Comparison of ENCODE assay signal across 8 cellular contexts in genomic region chr19:2945575-2946184, GRCh38. TPM values are rescaled to one million over a fixed set of nuclear protein-coding genes. Genes with fewer than 3 reads are reported as not detected.
DNase-seq lines count a peak whose midpoint lies in the region; ATAC-seq and TF ChIP-seq lines count a peak whose summit lies in the region.

No MANE protein-coding gene starts in this region.

- ATAC-seq in activated T-cell treated with anti-CD3 and anti-CD28 coated beads, Interleukin-2, amount 50 U/mL, for 4 hours: no peak
- ATAC-seq in body of pancreas (no peak), lung (ENCODE audit: insufficient read depth, low FRiP score) (no peak)

- H3K27me3 Mint-ChIP-seq in activated T-cell treated with anti-CD3 and anti-CD28 coated beads, Interleukin-2, amount 50 U/mL, for 4 hours (ENCODE audit: low read depth): no peaks in the 10 kb centered on the region

- peaks cover 2% of the 10 kb centered on the region for H3K36me3 Mint-ChIP-seq in activated T-cell treated with anti-CD3 and anti-CD28 coated beads, Interleukin-2, amount 50 U/mL, for 4 hours (ENCODE audit: insufficient read depth)

- peak overlapping the region in 1 of 2 donors; percentile 57 for H3K4me3 ChIP-seq in body of pancreas
- H3K4me3 ChIP-seq in lung: peak overlapping the region; percentile 37
- peak overlapping the region; percentile 79 to 92 (median 86) for H3K4me3 ChIP-seq in tibial nerve

- no peaks in the 10 kb centered on the region for H3K9me3 ChIP-seq in body of pancreas
- no peaks in the 10 kb centered on the region for H3K9me3 ChIP-seq in lung (ENCODE audit: control insufficient read depth in 2 of 2, insufficient read depth in 1 of 2, low read length in 1 of 2)
- H3K9me3 ChIP-seq in tibial nerve: no peaks in the 10 kb centered on the region

- TF ChIP-seq EP300 in tibial nerve (IDR thresholded peaks at IDR 0.05): no peak

- intact Hi-C loops in body of pancreas (cut with DNase I): loop anchor here (5.0 kb wide), 1 partner anchor 48 kb away; no protein-coding TSS in a partner anchor

- H3K27ac ChIP-seq in body of pancreas: peak overlapping the region; percentile 58 to 97 (median 86)
- peak overlapping the region; percentile 80 to 90 for H3K27ac ChIP-seq in lung (ENCODE audit: low read depth in 1 of 2, low read length in 1 of 2)
- peak overlapping the region; percentile 88 to 100 (median 93) for H3K27ac ChIP-seq in tibial nerve

- H3K27me3 ChIP-seq in body of pancreas (no peaks in the 10 kb centered on the region), lung (ENCODE audit: control insufficient read depth, insufficient read depth) (no peaks in the 10 kb centered on the region), tibial nerve (no peaks in the 10 kb centered on the region)

- DNase-seq in activated T-cell treated with anti-CD3 and anti-CD28 coated beads, Interleukin-2, amount 50 U/mL, for 4 hours: no peak
- DNase-seq in activated T-cell treated with anti-CD3 and anti-CD28 coated beads, Interleukin-2, amount 50 U/mL, for 1 hour: no peak
- DNase-seq in body of pancreas (no peak), lung (ENCODE audit: low spot score) (no peak), tibial nerve (ENCODE audit: low spot score in 2 of 2) (no peak), NCI-H345 (lab: John Stamatoyannopoulos, UW) (no peak), GM19240 (ENCODE audit: insufficient read length, low spot score) (no peak)
- no peak for DNase-seq in NK-92 treated with Interleukin-12 subunit alpha and Interleukin-12 subunit beta, amount 100 ng/mL, for 24 hours (lab: John Stamatoyannopoulos, UW)

- H3K36me3 ChIP-seq in body of pancreas (replicated peaks in 1 of 2; ENCODE audit: insufficient read depth in 1 of 2, low read depth in 2 of 2) (no peaks in the 10 kb centered on the region), lung (ENCODE audit: control insufficient read depth in 2 of 2, insufficient read depth in 2 of 2, low read length in 2 of 2) (no peaks in the 10 kb centered on the region), tibial nerve (no peaks in the 10 kb centered on the region)

- H3K4me1 Mint-ChIP-seq in activated T-cell treated with anti-CD3 and anti-CD28 coated beads, Interleukin-2, amount 50 U/mL, for 4 hours (ENCODE audit: low read depth): peaks cover 31% of the 10 kb centered on the region

- peaks cover 26% of the 10 kb centered on the region for H3K4me1 ChIP-seq in body of pancreas
- peaks cover 4 to 12% of the 10 kb centered on the region in 2 donors for H3K4me1 ChIP-seq in lung (ENCODE audit: control insufficient read depth in 2 of 2, insufficient read depth in 2 of 2, low read length in 2 of 2)
- H3K4me1 ChIP-seq in tibial nerve: peaks cover 3 to 33% (median 16%) of the 10 kb centered on the region in 4 donors

- H3K9me3 Mint-ChIP-seq in activated T-cell treated with anti-CD3 and anti-CD28 coated beads, Interleukin-2, amount 50 U/mL, for 4 hours: no peaks in the 10 kb centered on the region

- peak overlapping the region; percentile 94 for H3K4me3 Mint-ChIP-seq in activated T-cell treated with anti-CD3 and anti-CD28 coated beads, Interleukin-2, amount 50 U/mL, for 4 hours

- 34 to 58% methylated on average over 8 to 17 of the region's 17 CpGs for WGBS in body of pancreas, 2 donors
- 48 to 64% methylated on average over 17 of the region's 17 CpGs for WGBS in lung, 2 donors
- 37 to 42% methylated on average over 17 of the region's 17 CpGs for WGBS in tibial nerve, 2 donors

- TF ChIP-seq CTCF in body of pancreas (IDR thresholded peaks at IDR 0.05): no peak
- TF ChIP-seq CTCF in lung (IDR thresholded peaks at IDR 0.05; ENCODE audit: control extremely low read depth, extremely low read depth): no peak
- TF ChIP-seq CTCF in tibial nerve (IDR thresholded peaks at IDR 0.05): no peak

- TF ChIP-seq POLR2A in body of pancreas (IDR thresholded peaks at IDR 0.05): no peak
- no peak for TF ChIP-seq POLR2A in tibial nerve (IDR thresholded peaks at IDR 0.05)

RNA-seq across cellular contexts. Expression of gene ZNF77, which starts 0.9 kb away (rescaled TPM):
- 1 to 10 TPM; 3.0 to 3.4 (median 3.2) TPM for total RNA-seq in activated T-cell treated with anti-CD3 and anti-CD28 coated beads, Interleukin-2, amount 50 U/mL, for 4 hours
- 1 to 10 TPM; 3.3 to 6.2 TPM for total RNA-seq in body of pancreas
- total RNA-seq in lung: 1 to 10 TPM; 3.3 to 6.7 TPM
- 1 to 10 TPM; 3.0 to 3.2 TPM for polyA plus RNA-seq in lung
- total RNA-seq in tibial nerve: 1 to 10 TPM; 2.2 to 4.5 (median 3.3) TPM

RNA-seq across cellular contexts. Expression of gene TLE6, which starts 31.7 kb away (rescaled TPM):
- total RNA-seq in activated T-cell treated with anti-CD3 and anti-CD28 coated beads, Interleukin-2, amount 50 U/mL, for 4 hours: under 1 TPM in 2 of 3 donors, not detected in 1; 0.16 to 0.90 TPM
- total RNA-seq in body of pancreas (under 1 TPM in 1 of 2 donors, not detected in 1; 0.33 TPM), lung (1 to 10 TPM; 6.3 to 8.8 TPM), tibial nerve (10 to 100 TPM in 1 of 4 donors, 1 to 10 TPM in 1, under 1 TPM in 2; 0.44 to 13.5 (median 2.7) TPM)
- polyA plus RNA-seq in lung: 1 to 10 TPM; 6.1 to 8.0 TPM

RNA-seq across cellular contexts. Expression of gene ZNF57, which starts 45.0 kb away (rescaled TPM):
- total RNA-seq in activated T-cell treated with anti-CD3 and anti-CD28 coated beads, Interleukin-2, amount 50 U/mL, for 4 hours: 1 to 10 TPM; 3.6 to 4.1 (median 3.7) TPM
- total RNA-seq in body of pancreas (1 to 10 TPM in 1 of 2 donors, under 1 TPM in 1; 0.33 to 2.3 TPM), lung (1 to 10 TPM; 4.3 to 4.6 TPM), tibial nerve (1 to 10 TPM; 2.7 to 4.2 (median 3.2) TPM)
- polyA plus RNA-seq in lung: 1 to 10 TPM; 4.0 to 5.5 TPM
